10 cellular contexts compared by ENCODE assay signal in genomic region chr6:117484052-117484646, GRCh38. TPM values are rescaled to one million over a fixed set of nuclear protein-coding genes. Genes with fewer than 3 reads are reported as not detected.
A peak's percentile ranks its signal among the peaks of the same experiment; 100 is the strongest.
DNase-seq lines count a peak whose midpoint lies in the region; ATAC-seq and TF ChIP-seq lines count a peak whose summit lies in the region.
"Had no signal": no experiment of that assay in that cellular context is flagged by ENCODE, and none has a peak within 500 bp of the region (broad histone marks: within the 10 kb centered on the region; RNA-seq: fewer than 3 reads in every experiment).

No MANE protein-coding gene starts in this region.

- no peaks in the 10 kb centered on the region for H3K36me3 ChIP-seq in adrenal gland (replicated peaks in 1 of 2)

- 71 to 75% (median 73%) methylated on average over 8 of the region's 8 CpGs for WGBS in adrenal gland, 4 donors

- H3K27me3 ChIP-seq in AG04450 (ENCODE audit: control insufficient read depth, insufficient read depth, low read length) (no peaks in the 10 kb centered on the region), adrenal gland (no peaks in the 10 kb centered on the region)

- POLR2A ChIA-PET in AG04450 (lab: Yijun Ruan, JAX) = interaction anchor here (1.0 to 1.7 kb wide), 4 partner anchors 12 to 118 kb away, joined by 3 to 7 read pairs (median 6); partner anchors contain the start of gene GOPC
- POLR2A ChIA-PET in naive thymus-derived CD8-positive, alpha-beta T cell (lab: Charles Lee) = interaction anchor here (1.2 to 5.7 kb wide), 2 partner anchors 66 to 1225 kb away, joined by 5 to 45 read pairs; no protein-coding TSS in a partner anchor

- peaks cover 7% of the 10 kb centered on the region for H3K36me3 Mint-ChIP-seq in chondrocyte (ENCODE audit: low read depth)
- H3K36me3 Mint-ChIP-seq in naive thymus-derived CD8-positive, alpha-beta T cell = peaks cover 0 to 3% (median 0%) of the 10 kb centered on the region in 3 donors

- peak overlapping the region; percentile 88 for H3K4me3 Mint-ChIP-seq in chondrocyte (ENCODE audit: unreplicated experiment)
- H3K4me3 Mint-ChIP-seq in naive thymus-derived CD8-positive, alpha-beta T cell = peak overlapping the region in 9 of 10 donors; percentile 86 to 94 (median 91)

- H3K9me3 Mint-ChIP-seq in chondrocyte (ENCODE audit: low read depth) = no peaks in the 10 kb centered on the region
- H3K9me3 Mint-ChIP-seq in naive thymus-derived CD8-positive, alpha-beta T cell = no peaks in the 10 kb centered on the region

- intact Hi-C loops in adrenal gland (cut with DNase I) = no loop called here

- H3K4me1 ChIP-seq in adrenal gland (replicated peaks in 1 of 2) = peaks cover 0 to 9% of the 10 kb centered on the region in 2 donors

- peak overlapping the region; percentile 80 for H3K4me3 ChIP-seq in AG04450 (ENCODE audit: low read depth, low read length)
- H3K4me3 ChIP-seq in LNCaP clone FGC (ENCODE audit: low read depth, low read length) = peak overlapping the region; percentile 82
- H3K4me3 ChIP-seq in adrenal gland = peak overlapping the region in 2 of 4 donors; percentile 49 to 86

- H3K27ac ChIP-seq in AG04450 (ENCODE audit: low read depth, low read length) (no peak overlapping the region), adrenal gland (peak overlapping the region in 1 of 5 donors; percentile 84)

- H3K9me3 ChIP-seq in AG04450 (ENCODE audit: control insufficient read depth, insufficient read depth, low read length) (peaks cover 8% of the 10 kb centered on the region), adrenal gland (replicated peaks in 1 of 3) (no peaks in the 10 kb centered on the region)

- H3K27me3 Mint-ChIP-seq in chondrocyte (ENCODE audit: low read depth) = no peaks in the 10 kb centered on the region
- peaks cover 3 to 38% (median 22%) of the 10 kb centered on the region in 5 donors for H3K27me3 Mint-ChIP-seq in naive thymus-derived CD8-positive, alpha-beta T cell

- TF ChIP-seq CTCF in AG04450 (IDR thresholded peaks at IDR 0.05; ENCODE audit: low read depth, low read length) (no peak), LNCaP clone FGC (IDR thresholded peaks at IDR 0.05; ENCODE audit: control insufficient read depth, extremely low read depth, insufficient read depth) (no peak), chondrocyte (IDR thresholded peaks at IDR 0.05) (no peak), adrenal gland (IDR thresholded peaks at IDR 0.05) (no peak)

- CTCF ChIA-PET in AG04450 (lab: Charles Lee) = interaction anchor here (0.8 to 1.9 kb wide), 3 partner anchors 34 to 118 kb away, joined by 3 to 5 read pairs (median 5); partner anchors contain the start of gene GOPC

- no peak for ATAC-seq in naive thymus-derived CD8-positive, alpha-beta T cell
- no peak for ATAC-seq in HG02678 (IDR thresholded peaks at IDR 0.05; ENCODE audit: unreplicated experiment)
- no peak for ATAC-seq in GM21390 (IDR thresholded peaks at IDR 0.05; ENCODE audit: unreplicated experiment)

- H3K27ac Mint-ChIP-seq in chondrocyte (ENCODE audit: unreplicated experiment) = peak overlapping the region; percentile 28
- peak overlapping the region in 1 of 10 donors; percentile 52 for H3K27ac Mint-ChIP-seq in naive thymus-derived CD8-positive, alpha-beta T cell

- no peak for DNase-seq in AG04450 (ENCODE audit: low read depth, low spot score)
- no peak for DNase-seq in LNCaP clone FGC (ENCODE audit: low read depth)
- no peak for DNase-seq in chondrocyte (ENCODE audit: low spot score)
- no peak for DNase-seq in naive thymus-derived CD8-positive, alpha-beta T cell
- no peak for DNase-seq in activated CD8-positive, alpha-beta memory T cell treated with anti-CD3 and anti-CD28 coated beads for 24 hours
- no peak for DNase-seq in adrenal gland

- TF ChIP-seq POLR2A in adrenal gland (IDR thresholded peaks at IDR 0.05) = no peak

- peaks cover 47% of the 10 kb centered on the region for H3K4me1 Mint-ChIP-seq in chondrocyte (ENCODE audit: low read depth)
- H3K4me1 Mint-ChIP-seq in naive thymus-derived CD8-positive, alpha-beta T cell = peaks cover 9 to 20% (median 17%) of the 10 kb centered on the region in 4 donors

RNA-seq across cellular contexts. Expression of gene DCBLD1, which starts 1.7 kb away (rescaled TPM):
- polyA plus RNA-seq in AG04450 (2011; rRNA removed) (14.9 and 19.0 TPM in 2 replicates), adrenal gland (1 to 10 TPM; 4.2 to 6.9 (median 5.5) TPM)
- polyA minus RNA-seq in AG04450 (2011; rRNA and poly(A)+ RNA removed) = 16.6 and 17.3 TPM in 2 replicates
- total RNA-seq in chondrocyte (32.2 to 39.3 TPM (median 33.3 TPM) in 3 replicates), adrenal gland (10 to 100 TPM in 2 of 8 donors, 1 to 10 TPM in 6; 4.7 to 17.1 (median 6.8) TPM)
- 1 to 10 TPM; 8.0 to 8.3 TPM for total RNA-seq in naive thymus-derived CD8-positive, alpha-beta T cell
- polyA plus RNA-seq in naive thymus-derived CD8-positive, alpha-beta T cell = 1 to 10 TPM; 2.9 to 3.6 (median 3.0) TPM

RNA-seq across cellular contexts. Expression of gene ROS1, which starts 58.4 kb away (rescaled TPM):
- polyA plus RNA-seq in AG04450 (2011; rRNA removed) = not detected in 2 replicates
- not detected in 2 replicates for polyA minus RNA-seq in AG04450 (2011; rRNA and poly(A)+ RNA removed)
- not detected in 3 replicates for total RNA-seq in chondrocyte
- total RNA-seq in naive thymus-derived CD8-positive, alpha-beta T cell = not detected
- not detected for polyA plus RNA-seq in naive thymus-derived CD8-positive, alpha-beta T cell
- under 1 TPM in 2 of 8 donors, not detected in 6; 0.08 to 0.11 TPM for total RNA-seq in adrenal gland
- not detected for polyA plus RNA-seq in adrenal gland
- total RNA-seq: mesenteric fat pad, urinary bladder had no signal
- polyA plus RNA-seq: urinary bladder had no signal
